23 cellular contexts compared by ENCODE assay signal in genomic region chr11:101996106-101996505, GRCh38. TPM values are rescaled to one million over a fixed set of nuclear protein-coding genes. Genes with fewer than 3 reads are reported as not detected.
"Had no signal": no experiment of that assay in that cellular context is flagged by ENCODE, and none has a peak within 500 bp of the region (broad histone marks: within the 10 kb centered on the region; RNA-seq: fewer than 3 reads in every experiment).

No MANE protein-coding gene starts in this region.

- H3K36me3 ChIP-seq: right atrium auricular region had no signal

- H3K9me3 Mint-ChIP-seq: activated naive CD4-positive, alpha-beta T cell treated with anti-CD3 and anti-CD28 coated beads for 36 hours; activated naive CD8-positive, alpha-beta T cell treated with anti-CD3 and anti-CD28 coated beads, Interleukin-2, amount 10 ng/mL, durations not matched to agents 7 days and 5 days; stimulated activated naive CD8-positive, alpha-beta T cell treated with anti-CD3 and anti-CD28 coated beads, Interleukin-15, amount 100 ng/mL, for 72 hours had no signal

- H3K4me1 ChIP-seq: gastroesophageal sphincter, right atrium auricular region, tibial nerve had no signal

- H3K4me3 ChIP-seq: gastroesophageal sphincter, right atrium auricular region, skin epidermis, tibial nerve had no signal

- H3K27me3 Mint-ChIP-seq: activated CD4-positive, alpha-beta memory T cell treated with anti-CD3 and anti-CD28 coated beads for 36 hours; activated naive CD8-positive, alpha-beta T cell treated with anti-CD3 and anti-CD28 coated beads, Interleukin-2, amount 10 ng/mL, durations not matched to agents 7 days and 5 days; stimulated activated naive CD8-positive, alpha-beta T cell treated with anti-CD3 and anti-CD28 coated beads, Interleukin-15, amount 100 ng/mL, for 72 hours had no signal

- DNase-seq: activated CD4-positive, alpha-beta memory T cell treated with anti-CD3 and anti-CD28 coated beads for 36 hours; activated CD4-positive, alpha-beta T cell treated with anti-CD3 and anti-CD28 coated beads for 48 hours; activated CD4-positive, CD25-positive, alpha-beta regulatory T cell; activated effector memory CD4-positive, alpha-beta T cell treated with Interleukin-2 at 50 U/mL for 16 hours; activated naive CD4-positive, alpha-beta T cell treated with anti-CD3 and anti-CD28 coated beads for 36 hours; activated naive CD8-positive, alpha-beta T cell treated with anti-CD3 and anti-CD28 coated beads, Interleukin-2, amount 10 ng/mL, durations not matched to agents 7 days and 5 days; activated T-cell treated with anti-CD3 and anti-CD28 coated beads, Interleukin-2, amount 50 U/mL, for 72 hours; amniotic stem cell; cerebellar nuclear complex; cortex of kidney; head of caudate nucleus; posterior cingulate gyrus; stimulated activated CD4-positive, alpha-beta T cell treated with anti-CD3 and anti-CD28 coated beads, Interleukin-2, amount 100 ng/mL, for 24 hours; stimulated activated naive CD8-positive, alpha-beta T cell treated with anti-CD3 and anti-CD28 coated beads, Interleukin-15, amount 100 ng/mL, for 72 hours had no signal

- H3K27ac ChIP-seq: epithelial cell of prostate, gastroesophageal sphincter, right atrium auricular region, skin epidermis, tibial nerve had no signal

- H3K4me1 Mint-ChIP-seq: activated naive CD8-positive, alpha-beta T cell treated with anti-CD3 and anti-CD28 coated beads, Interleukin-2, amount 10 ng/mL, durations not matched to agents 7 days and 5 days; stimulated activated effector memory CD8-positive, alpha-beta T cell treated with anti-CD3 and anti-CD28 coated beads, Interleukin-12 subunit alpha, Interleukin-12 subunit beta, amount 100 ng/mL, for 72 hours; stimulated activated naive CD8-positive, alpha-beta T cell treated with anti-CD3 and anti-CD28 coated beads, Interleukin-15, amount 100 ng/mL, for 72 hours had no signal

- ATAC-seq: activated T-cell treated with anti-CD3 and anti-CD28 coated beads, Interleukin-2, amount 50 U/mL, for 72 hours; gastroesophageal sphincter; stimulated activated effector memory CD8-positive, alpha-beta T cell treated with anti-CD3 and anti-CD28 coated beads, Interleukin-12 subunit alpha, Interleukin-12 subunit beta, amount 100 ng/mL, for 72 hours; stimulated activated naive CD8-positive, alpha-beta T cell treated with anti-CD3 and anti-CD28 coated beads, Interleukin-15, amount 100 ng/mL, for 72 hours had no signal

- H3K4me3 Mint-ChIP-seq: activated CD4-positive, alpha-beta memory T cell treated with anti-CD3 and anti-CD28 coated beads for 36 hours; activated naive CD4-positive, alpha-beta T cell treated with anti-CD3 and anti-CD28 coated beads for 36 hours; activated naive CD8-positive, alpha-beta T cell treated with anti-CD3 and anti-CD28 coated beads, Interleukin-2, amount 10 ng/mL, durations not matched to agents 7 days and 5 days; activated T-cell treated with anti-CD3 and anti-CD28 coated beads, Interleukin-2, amount 50 U/mL, for 72 hours; stimulated activated effector memory CD8-positive, alpha-beta T cell treated with anti-CD3 and anti-CD28 coated beads, Interleukin-12 subunit alpha, Interleukin-12 subunit beta, amount 100 ng/mL, for 72 hours; stimulated activated naive CD8-positive, alpha-beta T cell treated with anti-CD3 and anti-CD28 coated beads, Interleukin-15, amount 100 ng/mL, for 72 hours had no signal

- H3K9me3 ChIP-seq: gastroesophageal sphincter, tibial nerve had no signal

- H3K27ac Mint-ChIP-seq: activated CD4-positive, alpha-beta memory T cell treated with anti-CD3 and anti-CD28 coated beads for 36 hours; activated naive CD4-positive, alpha-beta T cell treated with anti-CD3 and anti-CD28 coated beads for 36 hours; activated naive CD8-positive, alpha-beta T cell treated with anti-CD3 and anti-CD28 coated beads, Interleukin-2, amount 10 ng/mL, durations not matched to agents 7 days and 5 days; activated T-cell treated with anti-CD3 and anti-CD28 coated beads, Interleukin-2, amount 50 U/mL, for 72 hours; stimulated activated effector memory CD8-positive, alpha-beta T cell treated with anti-CD3 and anti-CD28 coated beads, Interleukin-12 subunit alpha, Interleukin-12 subunit beta, amount 100 ng/mL, for 72 hours had no signal

- H3K27me3 ChIP-seq: gastroesophageal sphincter, right atrium auricular region, tibial nerve had no signal

- H3K36me3 Mint-ChIP-seq: activated naive CD8-positive, alpha-beta T cell treated with anti-CD3 and anti-CD28 coated beads, Interleukin-2, amount 10 ng/mL, durations not matched to agents 7 days and 5 days; stimulated activated effector memory CD8-positive, alpha-beta T cell treated with anti-CD3 and anti-CD28 coated beads, Interleukin-12 subunit alpha, Interleukin-12 subunit beta, amount 100 ng/mL, for 72 hours had no signal

RNA-seq across cellular contexts. Expression of gene CFAP300, which starts 51.1 kb away (rescaled TPM):
- total RNA-seq: activated CD4-positive, alpha-beta memory T cell treated with anti-CD3 and anti-CD28 coated beads for 36 hours; activated naive CD4-positive, alpha-beta T cell treated with anti-CD3 and anti-CD28 coated beads for 36 hours; activated naive CD8-positive, alpha-beta T cell treated with anti-CD3 and anti-CD28 coated beads, Interleukin-2, amount 10 ng/mL, durations not matched to agents 7 days and 5 days; activated T-cell treated with anti-CD3 and anti-CD28 coated beads, Interleukin-2, amount 50 U/mL, for 72 hours; liver; T-helper 1 cell treated with Interleukin-12 subunit alpha and Interleukin-12 subunit beta and Interleukin-4 antibody, amounts not matched to agents 30 ng/mL and 1 ng/mL, for 36 hours had no signal
- polyA plus RNA-seq: neural cell had no signal
